ENCODE assay signal across 12 cellular contexts in the genomic region with DNA sequence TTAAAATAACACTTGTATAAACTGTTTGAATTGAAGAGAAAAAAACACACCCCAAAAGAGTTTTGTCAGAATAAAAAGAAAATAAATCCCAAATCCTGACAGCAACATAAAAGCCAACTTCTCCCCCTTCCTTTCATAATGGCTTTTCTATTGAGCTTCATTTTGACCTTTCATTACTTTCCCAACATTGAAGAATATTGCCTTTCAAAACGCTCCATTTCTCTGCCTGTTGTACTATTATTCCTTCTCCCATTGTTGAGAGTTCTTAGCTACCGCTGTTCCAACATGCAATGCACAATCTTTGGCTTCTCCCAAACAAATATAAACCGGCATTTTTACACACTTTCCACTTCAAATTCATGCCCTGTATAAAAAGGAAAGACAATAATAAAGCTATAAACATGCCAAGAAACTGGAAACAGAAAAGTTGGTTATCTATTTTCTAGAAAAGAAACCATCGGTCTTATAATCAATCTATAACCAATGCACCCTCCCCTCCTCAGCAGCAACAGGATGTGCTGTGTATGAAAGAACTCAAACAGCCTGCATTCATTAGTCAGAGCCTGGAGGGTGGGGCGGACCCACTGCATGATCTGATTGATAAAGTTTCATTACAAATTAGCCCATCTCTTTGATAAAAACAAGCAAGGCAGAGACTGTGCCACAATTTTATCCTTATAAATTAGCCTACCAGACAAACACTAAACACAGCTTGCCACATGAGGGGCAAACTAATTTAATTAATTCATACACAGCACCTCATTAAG.
A peak's percentile ranks its signal among the peaks of the same experiment; 100 is the strongest.
DNase-seq lines count a peak whose midpoint lies in the region; ATAC-seq and TF ChIP-seq lines count a peak whose summit lies in the region.
"Had no signal": no experiment of that assay in that cellular context is flagged by ENCODE, and none has a peak within 500 bp of the region (broad histone marks: within the 10 kb centered on the region; RNA-seq: fewer than 3 reads in every experiment).

No MANE protein-coding gene starts in this region.

- no peak for TF ChIP-seq CTCF in right lobe of liver (IDR thresholded peaks at IDR 0.05)
- TF ChIP-seq CTCF in transverse colon (IDR thresholded peaks at IDR 0.05): no peak

- intact Hi-C loops in right lobe of liver (cut with DNase I): no loop called here
- intact Hi-C loops in transverse colon (cut with DNase I; ENCODE audit: low total_unique reads): no loop called here

- TF ChIP-seq EP300 in transverse colon (IDR thresholded peaks at IDR 0.05; ENCODE audit: low read depth): no peak

- H3K27me3 ChIP-seq in right lobe of liver (no peaks in the 10 kb centered on the region), transverse colon (no peaks in the 10 kb centered on the region)

- WGBS in right lobe of liver (ENCODE audit: insufficient coverage, low coverage, low lambda C conversion rate, missing lambda C conversion rate): 31% methylated on average over 5 of the region's 5 CpGs
- 57 to 67% methylated on average over 4 to 5 of the region's 5 CpGs for WGBS in transverse colon (ENCODE audit: low coverage in 1 of 2), 2 donors

- no peaks in the 10 kb centered on the region for H3K36me3 ChIP-seq in right lobe of liver
- H3K36me3 ChIP-seq in transverse colon: no peaks in the 10 kb centered on the region

- H3K4me3 ChIP-seq in right lobe of liver (no peak overlapping the region), transverse colon (no peak overlapping the region)

- ATAC-seq in right lobe of liver (peak in 2 of 4 donors; percentile 35 to 59), HG03159 (IDR thresholded peaks at IDR 0.05; ENCODE audit: unreplicated experiment) (no peak)
- ATAC-seq: activated T-cell treated with anti-CD3 and anti-CD28 coated beads, Interleukin-2, amount 50 U/mL, for 4 hours had no signal

- peaks cover 0 to 23% (median 8%) of the 10 kb centered on the region in 4 donors for H3K4me1 ChIP-seq in right lobe of liver
- H3K4me1 ChIP-seq in transverse colon: peaks cover 0 to 11% (median 0%) of the 10 kb centered on the region in 4 donors

- in situ Hi-C loops in transverse colon (cut with MboI; ENCODE audit: low pct_ligation_motif_present in 1 of 4, low pct_unique_long_range_greater_than_20kb in 1 of 4, low sequenced_read_pairs in 3 of 4): no loop called here

- no peaks in the 10 kb centered on the region for H3K9me3 ChIP-seq in right lobe of liver
- H3K9me3 ChIP-seq in transverse colon: no peaks in the 10 kb centered on the region

- TF ChIP-seq POLR2A in right lobe of liver (IDR thresholded peaks at IDR 0.05) (no peak), transverse colon (IDR thresholded peaks at IDR 0.05) (no peak)

- peak; percentile 66 for DNase-seq in HCEC 1CT
- DNase-seq in astrocyte of the hippocampus (ENCODE audit: low read depth, low spot score): peak; percentile 49
- peak in 1 of 3 donors; percentile 22 for DNase-seq in right lobe of liver
- no peak for DNase-seq in transverse colon
- no peak for DNase-seq in NCI-H345 (lab: John Stamatoyannopoulos, UW)
- no peak for DNase-seq in NCI-H226
- DNase-seq: activated CD4-positive, alpha-beta T cell treated with anti-CD3 and anti-CD28 coated beads, Interleukin-2, amount 10 ng/mL, durations not matched to agents 7 days and 5 days; activated T-cell treated with anti-CD3 and anti-CD28 coated beads, Interleukin-2, amount 50 U/mL, for 4 hours; dermis blood vessel endothelial cell; KBM-7; NCI-H524 treated with DMSO at 0.1 percent for 48 hours had no signal

- H3K27ac ChIP-seq in right lobe of liver (peak overlapping the region; percentile 52 to 78 (median 54)), transverse colon (peak overlapping the region in 3 of 4 donors; percentile 28 to 60 (median 50))

Comparison
In these comparisons a context has a peak if more than half of its experiments do, and no peak if none do; other contexts are left out.
1. DNase-seq: peak in HCEC 1CT (single experiment) and astrocyte of the hippocampus (single experiment); none in transverse colon (single experiment), NCI-H345 (single experiment) and NCI-H226 (single experiment).